ENCODE assay signal across 8 cellular contexts in genomic region chr13:52011690-52012511, GRCh38. TPM values are rescaled to one million over a fixed set of nuclear protein-coding genes. Genes with fewer than 3 reads are reported as not detected.
A peak's percentile ranks its signal among the peaks of the same experiment; 100 is the strongest.
DNase-seq lines count a peak whose midpoint lies in the region; ATAC-seq and TF ChIP-seq lines count a peak whose summit lies in the region.

Gene ALG11 (plus strand): TSS chr13:52012398. CDS start chr13:52012419, 21 bp downstream.

- H3K4me1 ChIP-seq in DND-41 (ENCODE audit: insufficient read depth, low read length) (peaks cover 26% of the 10 kb centered on the region), GM23248 (ENCODE audit: insufficient read depth) (peaks cover 9% of the 10 kb centered on the region), fibroblast of lung (ENCODE audit: control insufficient read depth, extremely low read depth, insufficient read depth, low read length) (peaks cover 4% of the 10 kb centered on the region)

- peak within 1 kb of the TSS; percentile 88 for H3K27ac Mint-ChIP-seq in activated T-helper 1 cell treated with anti-CD3 and anti-CD28 coated beads, Interleukin-12 subunit alpha, Interleukin-12 subunit beta, Interleukin-2, Interleukin-4 antibody, amounts not matched to agents 30 ng/mL and 10 ng/mL and 1 ng/mL, durations not matched to agents 14 hours and 24 hours and 36 hours
- peak within 1 kb of the TSS; percentile 86 to 98 (median 96) for H3K27ac Mint-ChIP-seq in naive thymus-derived CD8-positive, alpha-beta T cell

- H3K9ac ChIP-seq in DND-41 (ENCODE audit: low read depth, low read length) (peak within 1 kb of the TSS; percentile 70), GM23248 (peak within 1 kb of the TSS; percentile 95), fibroblast of lung (ENCODE audit: insufficient read depth, low read length) (peak within 1 kb of the TSS; percentile 66)

- H3F3A ChIP-seq in GM23248 (ENCODE audit: insufficient read depth) = no peaks in the 10 kb centered on the region

- H3K4me3 Mint-ChIP-seq in activated T-helper 1 cell treated with anti-CD3 and anti-CD28 coated beads, Interleukin-12 subunit alpha, Interleukin-12 subunit beta, Interleukin-2, Interleukin-4 antibody, amounts not matched to agents 30 ng/mL and 10 ng/mL and 1 ng/mL, durations not matched to agents 14 hours and 24 hours and 36 hours = peak within 1 kb of the TSS; percentile 99
- peak within 1 kb of the TSS; percentile 89 to 99 (median 99) for H3K4me3 Mint-ChIP-seq in naive thymus-derived CD8-positive, alpha-beta T cell

- H3K27me3 Mint-ChIP-seq in activated T-helper 1 cell treated with anti-CD3 and anti-CD28 coated beads, Interleukin-12 subunit alpha, Interleukin-12 subunit beta, Interleukin-2, Interleukin-4 antibody, amounts not matched to agents 30 ng/mL and 10 ng/mL and 1 ng/mL, durations not matched to agents 14 hours and 24 hours and 36 hours (ENCODE audit: insufficient read depth) = peaks cover 33% of the 10 kb centered on the region
- H3K27me3 Mint-ChIP-seq in naive thymus-derived CD8-positive, alpha-beta T cell = peaks cover 0 to 30% (median 5%) of the 10 kb centered on the region in 5 donors

- H2AFZ ChIP-seq in DND-41 (ENCODE audit: low read depth, low read length) = peak within 1 kb of the TSS; percentile 98
- H2AFZ ChIP-seq in GM23248 = peak within 1 kb of the TSS; percentile 97
- peak within 1 kb of the TSS; percentile 93 for H2AFZ ChIP-seq in fibroblast of lung (ENCODE audit: low read length)

- H3K9me3 Mint-ChIP-seq in activated T-helper 1 cell treated with anti-CD3 and anti-CD28 coated beads, Interleukin-12 subunit alpha, Interleukin-12 subunit beta, Interleukin-2, Interleukin-4 antibody, amounts not matched to agents 30 ng/mL and 10 ng/mL and 1 ng/mL, durations not matched to agents 14 hours and 24 hours and 36 hours = no peaks in the 10 kb centered on the region
- no peaks in the 10 kb centered on the region for H3K9me3 Mint-ChIP-seq in naive thymus-derived CD8-positive, alpha-beta T cell

- H3K4me2 ChIP-seq in DND-41 (ENCODE audit: insufficient read depth, low read length) (peak within 1 kb of the TSS; percentile 81), GM23248 (ENCODE audit: unreplicated experiment) (peak within 1 kb of the TSS; percentile 90), fibroblast of lung (ENCODE audit: extremely low read depth, insufficient read depth, low read length) (peak within 1 kb of the TSS; percentile 100)

- H3K4me3 ChIP-seq in DND-41 (ENCODE audit: low read depth in 1 of 2, low read length in 2 of 2) (peak within 1 kb of the TSS; percentile 95), GM23248 (peak within 1 kb of the TSS; percentile 94), fibroblast of lung (replicated peaks in 1 of 4; ENCODE audit: control extremely low read depth in 1 of 4, insufficient read depth in 1 of 4, low read depth in 3 of 4, low read length in 4 of 4) (peak within 1 kb of the TSS; percentile 85 to 99 (median 96))

- peaks cover 7% of the 10 kb centered on the region for H3K36me3 Mint-ChIP-seq in activated T-helper 1 cell treated with anti-CD3 and anti-CD28 coated beads, Interleukin-12 subunit alpha, Interleukin-12 subunit beta, Interleukin-2, Interleukin-4 antibody, amounts not matched to agents 30 ng/mL and 10 ng/mL and 1 ng/mL, durations not matched to agents 14 hours and 24 hours and 36 hours (ENCODE audit: low read depth)
- peaks cover 0 to 12% (median 9%) of the 10 kb centered on the region in 3 donors for H3K36me3 Mint-ChIP-seq in naive thymus-derived CD8-positive, alpha-beta T cell

- H3K36me3 ChIP-seq in DND-41 (ENCODE audit: insufficient read depth, low read length) = no peaks in the 10 kb centered on the region
- no peaks in the 10 kb centered on the region for H3K36me3 ChIP-seq in GM23248 (ENCODE audit: low read depth)
- no peaks in the 10 kb centered on the region for H3K36me3 ChIP-seq in fibroblast of lung (ENCODE audit: control insufficient read depth, insufficient read depth, low read length)

- POLR2A ChIA-PET in naive thymus-derived CD8-positive, alpha-beta T cell (lab: Charles Lee) = interaction anchor here (0.9 to 2.7 kb wide), 7 partner anchors 9 to 640 kb away, joined by 3 to 18 read pairs (median 5); partner anchors contain the start of genes INTS6 and SUGT1

- ATAC-seq in DND-41 (ENCODE audit: insufficient read depth, low read depth) = peak; percentile 98
- ATAC-seq in naive thymus-derived CD8-positive, alpha-beta T cell = peak; percentile 96 to 98

- peak; percentile 100 for DNase-seq in DND-41
- peak; percentile 99 for DNase-seq in GM23248
- peak; percentile 96 to 97 for DNase-seq in Kasumi-1 (lab: John Stamatoyannopoulos, UW)
- DNase-seq in RPMI7951 (ENCODE audit: low read depth) = peak; percentile 94
- DNase-seq in activated T-helper 1 cell treated with anti-CD3 and anti-CD28 coated beads, Interleukin-12 subunit alpha, Interleukin-12 subunit beta, Interleukin-2, Interleukin-4 antibody, amounts not matched to agents 30 ng/mL and 10 ng/mL and 1 ng/mL, durations not matched to agents 14 hours and 24 hours and 36 hours (ENCODE audit: low spot score) = peak; percentile 100
- peak; percentile 95 to 97 for DNase-seq in fibroblast of lung (ENCODE audit: low read depth in 2 of 2)
- DNase-seq in naive thymus-derived CD8-positive, alpha-beta T cell = peak; percentile 97 to 100 (median 99)
- DNase-seq in stimulated activated naive CD4-positive, alpha-beta T cell (lab: John Stamatoyannopoulos, UW) = peak; percentile 98 to 99 (median 99)

- no peaks in the 10 kb centered on the region for H3K9me2 ChIP-seq in GM23248 (ENCODE audit: insufficient read depth)

- H3K27me3 ChIP-seq in DND-41 (ENCODE audit: insufficient read depth, low read length, poor library complexity) (peaks cover 40% of the 10 kb centered on the region), GM23248 (replicated peaks; ENCODE audit: insufficient read depth) (peaks cover 22% of the 10 kb centered on the region), fibroblast of lung (ENCODE audit: control insufficient read depth, insufficient read depth, low read length) (peaks cover 10% of the 10 kb centered on the region)

- 1% methylated on average over 60 to 78 of the region's 79 CpGs for WGBS in GM23248 (ENCODE audit: low coverage in 1 of 2, low lambda C conversion rate in 2 of 2, missing lambda C conversion rate in 2 of 2), 2 experiments

- H4K20me1 ChIP-seq in DND-41 (ENCODE audit: insufficient read depth, low read length) = peaks cover 2% of the 10 kb centered on the region; the same call in 1 of the 2 replicates
- no peaks in the 10 kb centered on the region for H4K20me1 ChIP-seq in GM23248 (ENCODE audit: insufficient read depth)
- H4K20me1 ChIP-seq in fibroblast of lung (ENCODE audit: control insufficient read depth, extremely low read depth, insufficient read depth, low read length) = no peaks in the 10 kb centered on the region

- intact Hi-C loops in activated T-helper 1 cell treated with anti-CD3 and anti-CD28 coated beads, Interleukin-12 subunit alpha, Interleukin-12 subunit beta, Interleukin-2, Interleukin-4 antibody, amounts not matched to agents 30 ng/mL and 10 ng/mL and 1 ng/mL, durations not matched to agents 14 hours and 24 hours and 36 hours (cut with micrococcal nuclease) = loop anchor here (1.0 to 5.0 kb wide), 9 partner anchors 11 to 640 kb away; partner anchors contain the start of genes CKAP2, DHRS12, NEK3 and SUGT1

- H3K79me2 ChIP-seq in DND-41 (ENCODE audit: insufficient read depth, low read length) (peaks cover 42% of the 10 kb centered on the region), GM23248 (ENCODE audit: insufficient read depth) (peaks cover 47% of the 10 kb centered on the region), fibroblast of lung (ENCODE audit: control insufficient read depth, insufficient read depth, low read length) (peaks cover 25% of the 10 kb centered on the region)

- in situ Hi-C loops in GM23248 (cut with MboI) = no loop called here

- H3K27ac ChIP-seq in DND-41 (ENCODE audit: low read length) (peak within 1 kb of the TSS; percentile 77), GM23248 (peak within 1 kb of the TSS; percentile 64), fibroblast of lung (ENCODE audit: insufficient read depth, low read length) (peak within 1 kb of the TSS; percentile 78)

- H3K9me3 ChIP-seq in DND-41 (ENCODE audit: insufficient read depth, low read length, severe bottlenecking) (no peaks in the 10 kb centered on the region), GM23248 (ENCODE audit: low read depth) (no peaks in the 10 kb centered on the region), fibroblast of lung (ENCODE audit: control insufficient read depth, insufficient read depth, low read depth, low read length) (no peaks in the 10 kb centered on the region)

- no peak for TF ChIP-seq CTCF in DND-41 (IDR thresholded peaks at IDR 0.05; ENCODE audit: borderline replicate concordance, extremely low read depth, low read length, poor library complexity, severe bottlenecking)
- no peak for TF ChIP-seq CTCF in fibroblast of lung (conservative IDR thresholded peaks at IDR 0.05 in 1 of 2, IDR thresholded peaks at IDR 0.05 in 1 of 2; ENCODE audit: low read depth in 1 of 2, low read length in 2 of 2)

- peaks cover 13% of the 10 kb centered on the region for H3K4me1 Mint-ChIP-seq in activated T-helper 1 cell treated with anti-CD3 and anti-CD28 coated beads, Interleukin-12 subunit alpha, Interleukin-12 subunit beta, Interleukin-2, Interleukin-4 antibody, amounts not matched to agents 30 ng/mL and 10 ng/mL and 1 ng/mL, durations not matched to agents 14 hours and 24 hours and 36 hours (ENCODE audit: low read depth)
- H3K4me1 Mint-ChIP-seq in naive thymus-derived CD8-positive, alpha-beta T cell = peaks cover 8 to 28% (median 27%) of the 10 kb centered on the region in 4 donors

RNA-seq across cellular contexts. Expression of gene ALG11, which starts in this region (rescaled TPM):
- total RNA-seq in GM23248 (2014; rRNA removed; shearing (Covaris generic)) = 24.8 and 33.3 TPM in 2 replicates
- polyA plus RNA-seq in GM23248 (2016; fragmentation: Nextera tagmentation; extraction: Ambion mirVana) (30.4 and 31.6 TPM in 2 replicates), fibroblast of lung (14.7 and 21.8 TPM in 2 replicates)
- total RNA-seq in RPMI7951 (2014; rRNA removed; shearing (Covaris generic)) = 7.2 and 9.4 TPM in 2 replicates
- total RNA-seq in activated T-helper 1 cell treated with anti-CD3 and anti-CD28 coated beads, Interleukin-12 subunit alpha, Interleukin-12 subunit beta, Interleukin-2, Interleukin-4 antibody, amounts not matched to agents 30 ng/mL and 10 ng/mL and 1 ng/mL, durations not matched to agents 14 hours and 24 hours and 36 hours = 24.7 and 28.6 TPM in 2 replicates
- 18.7 and 20.3 TPM in 2 replicates for total RNA-seq in fibroblast of lung
- polyA plus RNA-seq in fibroblast of lung (2012) = 10.7 and 18.8 TPM in 2 replicates
- 2.1 and 3.8 TPM in 2 replicates for polyA minus RNA-seq in fibroblast of lung (ENCODE audit: low replicate concordance)
- 10 to 100 TPM; 39.8 to 47.0 TPM for total RNA-seq in naive thymus-derived CD8-positive, alpha-beta T cell
- polyA plus RNA-seq in naive thymus-derived CD8-positive, alpha-beta T cell = 10 to 100 TPM; 22.1 to 25.5 (median 23.8) TPM

Comparison
In these comparisons a context has a peak if more than half of its experiments do, and no peak if none do; other contexts are left out.
1. Peak in every context shown above with its lines: DNase-seq, ATAC-seq, H3K4me3 ChIP-seq and H3K27ac ChIP-seq.